Comparison of ENCODE assay signal across 11 cellular contexts in the genomic region with DNA sequence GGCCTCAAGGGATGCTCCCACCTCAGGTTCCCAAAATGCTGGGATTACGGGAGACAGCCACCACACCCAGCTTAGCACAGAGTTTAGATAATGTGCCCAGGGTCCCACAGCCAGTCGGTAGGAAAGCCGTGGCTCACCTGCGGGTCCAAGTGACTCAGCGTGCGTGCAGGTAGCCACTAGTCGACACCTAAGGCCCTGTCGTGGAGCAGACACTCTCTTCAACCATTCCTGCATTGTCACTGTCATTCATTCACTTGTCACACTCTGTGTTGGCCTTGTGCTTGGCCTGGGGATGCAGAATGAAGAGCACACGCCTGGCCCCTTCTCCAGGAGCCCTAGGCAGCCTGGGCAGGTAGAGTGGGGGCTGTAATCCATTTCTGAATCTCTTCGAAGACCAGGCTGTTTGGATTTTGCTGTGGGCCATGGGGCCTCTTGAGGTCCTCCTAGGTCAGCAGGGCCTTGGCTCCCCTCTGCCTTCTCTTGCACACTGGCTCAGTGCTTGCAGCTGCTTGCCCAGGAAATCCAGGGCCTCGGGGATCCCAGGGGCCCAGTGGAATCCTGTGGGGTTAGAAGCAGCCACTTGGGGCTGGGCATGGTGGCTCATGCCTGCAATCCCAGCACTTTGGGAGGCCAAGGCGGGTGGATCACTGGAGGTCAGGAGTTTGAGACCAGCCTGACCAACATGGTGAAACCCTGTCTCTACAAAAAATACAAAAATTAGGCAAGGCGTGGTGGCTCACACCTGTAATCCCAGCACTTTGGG. TPM values are rescaled to one million over a fixed set of nuclear protein-coding genes. Genes with fewer than 3 reads are reported as not detected.
"Had no signal": no experiment of that assay in that cellular context is flagged by ENCODE, and none has a peak within 500 bp of the region (broad histone marks: within the 10 kb centered on the region; RNA-seq: fewer than 3 reads in every experiment).

No MANE protein-coding gene starts in this region.

- H2AFZ ChIP-seq: GM23248, GM23338 had no signal

- H3K4me2 ChIP-seq: GM23338 had no signal

- H3K9me3 ChIP-seq: HAP-1 had no signal

- DNase-seq: GM23248, GOT3, H7, H9, HCEC 1CT, HFFc6 had no signal

- ATAC-seq: GM23338, HCT116 had no signal

- FAIRE-seq: H1, H54 had no signal

- H3K4me3 ChIP-seq: GM23248, GM23338, HAP-1 had no signal

- H3K27ac ChIP-seq: GM23248 had no signal

- H3K36me3 ChIP-seq: HAP-1 had no signal

- H3K4me1 ChIP-seq: HAP-1 had no signal

- H3K9ac ChIP-seq: GM23248 had no signal

RNA-seq across cellular contexts. Expression of a gene that starts 6.1 kb away (rescaled TPM):
- total RNA-seq: GM23248 had no signal
